ENCODE assay signal across 8 cellular contexts in genomic region chr2:208025037-208025813, GRCh38. TPM values are rescaled to one million over a fixed set of nuclear protein-coding genes. Genes with fewer than 3 reads are reported as not detected.
DNase-seq lines count a peak whose midpoint lies in the region; ATAC-seq, FAIRE-seq and TF ChIP-seq lines count a peak whose summit lies in the region.

A gene with protein sequence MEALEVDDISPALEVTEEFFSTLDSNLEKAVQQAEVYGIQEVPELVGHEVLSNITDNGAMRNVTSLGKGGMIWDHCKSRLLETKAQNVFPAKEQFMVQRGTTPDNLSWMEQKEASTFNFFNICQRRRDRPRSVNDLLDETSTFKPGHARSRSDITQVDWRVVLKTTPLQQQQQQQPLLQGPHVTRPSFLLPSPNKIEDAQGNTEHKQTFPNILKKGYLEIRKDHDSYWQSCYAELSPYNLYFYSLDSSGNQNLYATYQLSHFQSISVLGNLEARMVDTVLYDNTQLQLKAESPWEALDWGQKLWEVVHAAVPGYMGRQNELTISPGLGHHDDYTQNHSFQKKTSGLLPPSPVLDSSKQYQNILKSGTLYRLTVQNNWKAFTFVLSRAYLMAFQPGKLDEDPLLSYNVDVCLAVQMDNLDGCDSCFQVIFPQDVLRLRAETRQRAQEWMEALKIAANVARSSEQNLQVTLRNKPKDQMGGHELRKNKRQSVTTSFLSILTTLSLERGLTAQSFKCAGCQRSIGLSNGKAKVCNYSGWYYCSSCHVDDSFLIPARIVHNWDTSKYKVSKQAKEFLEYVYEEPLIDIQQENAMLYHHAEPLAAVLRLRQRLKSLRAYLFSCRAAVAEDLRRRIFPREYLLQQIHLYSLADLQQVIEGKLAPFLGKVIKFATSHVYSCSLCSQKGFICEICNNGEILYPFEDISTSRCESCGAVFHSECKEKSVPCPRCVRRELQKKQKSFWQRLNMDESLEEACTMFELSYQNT (minus strand): TSS chr2:208025527. CDS start chr2:208001639, 23,888 bp downstream.

- no peaks in the 10 kb centered on the region for H3K79me2 ChIP-seq in fibroblast of lung (ENCODE audit: control insufficient read depth, insufficient read depth, low read length)

- H3K36me3 ChIP-seq in HUES48 (ENCODE audit: control insufficient read depth, insufficient read depth, low read length): no peaks in the 10 kb centered on the region
- no peaks in the 10 kb centered on the region for H3K36me3 ChIP-seq in fibroblast of lung (ENCODE audit: control insufficient read depth, insufficient read depth, low read length)

- H3K9ac ChIP-seq in HUES48 (ENCODE audit: low read depth, low read length) (peak within 1 kb of the TSS; percentile 74), fibroblast of lung (ENCODE audit: insufficient read depth, low read length) (peak within 1 kb of the TSS; percentile 62)

- no peak for TF ChIP-seq CTCF in fibroblast of lung (conservative IDR thresholded peaks at IDR 0.05 in 1 of 2, IDR thresholded peaks at IDR 0.05 in 1 of 2; ENCODE audit: low read depth in 1 of 2, low read length in 2 of 2)

- peak within 1 kb of the TSS; percentile 85 for H3K4me2 ChIP-seq in fibroblast of lung (ENCODE audit: extremely low read depth, insufficient read depth, low read length)

- no peaks in the 10 kb centered on the region for H4K20me1 ChIP-seq in fibroblast of lung (ENCODE audit: control insufficient read depth, extremely low read depth, insufficient read depth, low read length)

- H3K9me3 Mint-ChIP-seq in activated T-helper 1 cell treated with anti-CD3 and anti-CD28 coated beads, Interleukin-12 subunit alpha, Interleukin-12 subunit beta, Interleukin-2, Interleukin-4 antibody, amounts not matched to agents 30 ng/mL and 10 ng/mL and 1 ng/mL, durations not matched to agents 14 hours and 24 hours and 36 hours: no peaks in the 10 kb centered on the region
- no peaks in the 10 kb centered on the region for H3K9me3 Mint-ChIP-seq in naive thymus-derived CD8-positive, alpha-beta T cell

- H3K27me3 ChIP-seq in HUES48 (ENCODE audit: control insufficient read depth, insufficient read depth, low read length): no peaks in the 10 kb centered on the region
- H3K27me3 ChIP-seq in fibroblast of lung (ENCODE audit: control insufficient read depth, insufficient read depth, low read length): no peaks in the 10 kb centered on the region

- H3K4me3 ChIP-seq in HUES48 (ENCODE audit: low read depth, low read length) (peak within 1 kb of the TSS; percentile 94), fibroblast of lung (replicated peaks in 1 of 4; ENCODE audit: control extremely low read depth in 1 of 4, insufficient read depth in 1 of 4, low read depth in 3 of 4, low read length in 4 of 4) (peak within 1 kb of the TSS; percentile 67 to 100 (median 84))

- peak within 1 kb of the TSS; percentile 70 for H3K27ac ChIP-seq in HUES48 (ENCODE audit: low read depth, low read length)
- H3K27ac ChIP-seq in fibroblast of lung (ENCODE audit: insufficient read depth, low read length): peak within 1 kb of the TSS; percentile 53

- peaks cover 17% of the 10 kb centered on the region for H3K4me1 Mint-ChIP-seq in activated T-helper 1 cell treated with anti-CD3 and anti-CD28 coated beads, Interleukin-12 subunit alpha, Interleukin-12 subunit beta, Interleukin-2, Interleukin-4 antibody, amounts not matched to agents 30 ng/mL and 10 ng/mL and 1 ng/mL, durations not matched to agents 14 hours and 24 hours and 36 hours (ENCODE audit: low read depth)
- peaks cover 8 to 42% (median 31%) of the 10 kb centered on the region in 4 donors for H3K4me1 Mint-ChIP-seq in naive thymus-derived CD8-positive, alpha-beta T cell

- H3K36me3 Mint-ChIP-seq in activated T-helper 1 cell treated with anti-CD3 and anti-CD28 coated beads, Interleukin-12 subunit alpha, Interleukin-12 subunit beta, Interleukin-2, Interleukin-4 antibody, amounts not matched to agents 30 ng/mL and 10 ng/mL and 1 ng/mL, durations not matched to agents 14 hours and 24 hours and 36 hours (ENCODE audit: low read depth): no peaks in the 10 kb centered on the region
- H3K36me3 Mint-ChIP-seq in naive thymus-derived CD8-positive, alpha-beta T cell: peaks cover 0 to 5% (median 3%) of the 10 kb centered on the region in 3 donors

- DNase-seq in DMS 273 treated with DMSO at 0.1 percent for 48 hours (lab: John Stamatoyannopoulos, UW) (peak; percentile 22), RCC 7860 (ENCODE audit: low spot score) (peak; percentile 54), fibroblast of lung (ENCODE audit: low read depth in 2 of 2) (peak; percentile 88 to 91)
- peak; percentile 73 for DNase-seq in activated T-helper 1 cell treated with anti-CD3 and anti-CD28 coated beads, Interleukin-12 subunit alpha, Interleukin-12 subunit beta, Interleukin-2, Interleukin-4 antibody, amounts not matched to agents 30 ng/mL and 10 ng/mL and 1 ng/mL, durations not matched to agents 14 hours and 24 hours and 36 hours (ENCODE audit: low spot score)
- DNase-seq in naive thymus-derived CD8-positive, alpha-beta T cell: peak; percentile 30 to 78 (median 62)
- peak; percentile 22 to 80 (median 42) for DNase-seq in stimulated activated naive CD4-positive, alpha-beta T cell (lab: John Stamatoyannopoulos, UW)

- peak within 1 kb of the TSS; percentile 95 for H3K4me3 Mint-ChIP-seq in activated T-helper 1 cell treated with anti-CD3 and anti-CD28 coated beads, Interleukin-12 subunit alpha, Interleukin-12 subunit beta, Interleukin-2, Interleukin-4 antibody, amounts not matched to agents 30 ng/mL and 10 ng/mL and 1 ng/mL, durations not matched to agents 14 hours and 24 hours and 36 hours
- H3K4me3 Mint-ChIP-seq in naive thymus-derived CD8-positive, alpha-beta T cell: peak within 1 kb of the TSS; percentile 89 to 98 (median 94)

- H2AFZ ChIP-seq in fibroblast of lung (ENCODE audit: low read length): peak within 1 kb of the TSS; percentile 98

- H3K4me1 ChIP-seq in HUES48 (ENCODE audit: control insufficient read depth, insufficient read depth, low read length): peaks cover 6% of the 10 kb centered on the region
- no peaks in the 10 kb centered on the region for H3K4me1 ChIP-seq in fibroblast of lung (ENCODE audit: control insufficient read depth, extremely low read depth, insufficient read depth, low read length)

- no peak for FAIRE-seq in RCC 7860 (lab: Jason Lieb, UNC)

- intact Hi-C loops in activated T-helper 1 cell treated with anti-CD3 and anti-CD28 coated beads, Interleukin-12 subunit alpha, Interleukin-12 subunit beta, Interleukin-2, Interleukin-4 antibody, amounts not matched to agents 30 ng/mL and 10 ng/mL and 1 ng/mL, durations not matched to agents 14 hours and 24 hours and 36 hours (cut with micrococcal nuclease): loop anchor here (1.0 to 5.0 kb wide), 5 partner anchors 227 to 1260 kb away; partner anchors contain the start of genes CCNYL1, CREB1, FASTKD2 and MDH1B

- POLR2A ChIA-PET in naive thymus-derived CD8-positive, alpha-beta T cell (lab: Charles Lee): interaction anchor here (1.2 to 3.3 kb wide), 4 partner anchors 314 to 1939 kb away, joined by 3 to 27 read pairs (median 8); partner anchors contain the start of genes CCNYL1, CREB1, INO80D and METTL21A

- H3K27ac Mint-ChIP-seq in activated T-helper 1 cell treated with anti-CD3 and anti-CD28 coated beads, Interleukin-12 subunit alpha, Interleukin-12 subunit beta, Interleukin-2, Interleukin-4 antibody, amounts not matched to agents 30 ng/mL and 10 ng/mL and 1 ng/mL, durations not matched to agents 14 hours and 24 hours and 36 hours: peak within 1 kb of the TSS; percentile 79
- peak within 1 kb of the TSS; percentile 91 to 99 (median 95) for H3K27ac Mint-ChIP-seq in naive thymus-derived CD8-positive, alpha-beta T cell

- no peaks in the 10 kb centered on the region for H3K27me3 Mint-ChIP-seq in activated T-helper 1 cell treated with anti-CD3 and anti-CD28 coated beads, Interleukin-12 subunit alpha, Interleukin-12 subunit beta, Interleukin-2, Interleukin-4 antibody, amounts not matched to agents 30 ng/mL and 10 ng/mL and 1 ng/mL, durations not matched to agents 14 hours and 24 hours and 36 hours (ENCODE audit: insufficient read depth)
- H3K27me3 Mint-ChIP-seq in naive thymus-derived CD8-positive, alpha-beta T cell: no peaks in the 10 kb centered on the region

- peak; percentile 91 for ATAC-seq in GM21390 (IDR thresholded peaks at IDR 0.05; ENCODE audit: unreplicated experiment)
- ATAC-seq in naive thymus-derived CD8-positive, alpha-beta T cell: peak; percentile 77 to 83

- no peaks in the 10 kb centered on the region for H3K9me3 ChIP-seq in HUES48 (ENCODE audit: control insufficient read depth, insufficient read depth, low read length)
- H3K9me3 ChIP-seq in fibroblast of lung (ENCODE audit: control insufficient read depth, insufficient read depth, low read depth, low read length): no peaks in the 10 kb centered on the region

RNA-seq across cellular contexts. Expression of the gene that starts here (rescaled TPM):
- total RNA-seq in activated T-helper 1 cell treated with anti-CD3 and anti-CD28 coated beads, Interleukin-12 subunit alpha, Interleukin-12 subunit beta, Interleukin-2, Interleukin-4 antibody, amounts not matched to agents 30 ng/mL and 10 ng/mL and 1 ng/mL, durations not matched to agents 14 hours and 24 hours and 36 hours: 6.4 and 7.3 TPM in 2 replicates
- total RNA-seq in fibroblast of lung: 17.2 and 20.1 TPM in 2 replicates
- polyA plus RNA-seq in fibroblast of lung: 4.4 and 5.3 TPM in 2 replicates
- 2.9 and 4.7 TPM in 2 replicates for polyA plus RNA-seq in fibroblast of lung (2012)
- 14.2 and 18.7 TPM in 2 replicates for polyA minus RNA-seq in fibroblast of lung (ENCODE audit: low replicate concordance)
- 10 to 100 TPM; 13.7 to 16.5 TPM for total RNA-seq in naive thymus-derived CD8-positive, alpha-beta T cell
- polyA plus RNA-seq in naive thymus-derived CD8-positive, alpha-beta T cell: 1 to 10 TPM; 2.5 to 3.4 (median 3.4) TPM

Comparison
In these comparisons a context has a peak if more than half of its experiments do, and no peak if none do; other contexts are left out.
1. Peak in every context shown above with its lines: DNase-seq, ATAC-seq, H3K4me3 ChIP-seq and H3K27ac ChIP-seq.
2. DNase-seq: peak in every context shown above with its lines; median percentile 90 in fibroblast of lung; 73 in activated T-helper 1 cell treated with anti-CD3 and anti-CD28 coated beads, Interleukin-12 subunit alpha, Interleukin-12 subunit beta, Interleukin-2, Interleukin-4 antibody, amounts not matched to agents 30 ng/mL and 10 ng/mL and 1 ng/mL, durations not matched to agents 14 hours and 24 hours and 36 hours; 62 in naive thymus-derived CD8-positive, alpha-beta T cell; 54 in RCC 7860; 42 in stimulated activated naive CD4-positive, alpha-beta T cell; 22 in DMS 273 treated with DMSO at 0.1 percent for 48 hours.